Comparison of ENCODE assay signal across 19 cellular contexts in genomic region chr9:125099816-125100215, GRCh38. TPM values are rescaled to one million over a fixed set of nuclear protein-coding genes. Genes with fewer than 3 reads are reported as not detected.
DNase-seq lines count a peak whose midpoint lies in the region; TF ChIP-seq lines count a peak whose summit lies in the region.
"Had no signal": no experiment of that assay in that cellular context is flagged by ENCODE, and none has a peak within 500 bp of the region (broad histone marks: within the 10 kb centered on the region; RNA-seq: fewer than 3 reads in every experiment).

No MANE protein-coding gene starts in this region.

- H3K36me3 Mint-ChIP-seq in brain, result peaks cover 20% of the 10 kb centered on the region

- H3K27ac ChIP-seq in skeletal muscle tissue (ENCODE audit: low read depth, low read length), result peak overlapping the region; percentile 57

- H3K9me3 Mint-ChIP-seq in brain, result peaks cover 2 to 11% (median 9%) of the 10 kb centered on the region in 5 experiments

- no peaks in the 10 kb centered on the region for H3K36me3 ChIP-seq in skeletal muscle tissue (ENCODE audit: control insufficient read depth in 3 of 3, insufficient read depth in 3 of 3, low read length in 3 of 3)
- H3K36me3 ChIP-seq: HAP-1 had no signal

- peak overlapping the region in 3 of 5 experiments; percentile 5 to 92 (median 89) for H3K27ac Mint-ChIP-seq in brain

- DNase-seq in DMS79 treated with DMSO at 0.1 percent for 48 hours (lab: John Stamatoyannopoulos, UW) (peak; percentile 55), NCI-H1105 (lab: John Stamatoyannopoulos, UW) (peak; percentile 56), T-helper 1 cell (no peak), NCI-H146 (lab: John Stamatoyannopoulos, UW) (no peak)
- no peak for DNase-seq in activated CD4-positive, alpha-beta T cell treated with anti-CD3 and anti-CD28 coated beads for 4 hours
- DNase-seq: Calu3; CD4-positive, CD25-positive, alpha-beta regulatory T cell; DND-41; GDM1; Kasumi-1; NCI-H1417 treated with DMSO at 0.1 percent for 48 hours; NCI-H510A; NCI-H82; SW 1271 had no signal

- no peaks in the 10 kb centered on the region for H3K9me3 ChIP-seq in skeletal muscle tissue (ENCODE audit: control insufficient read depth in 3 of 3, low read length in 3 of 3)
- H3K9me3 ChIP-seq: HAP-1 had no signal

- no peak overlapping the region for H3K4me3 ChIP-seq in skeletal muscle tissue (ENCODE audit: low read length in 3 of 3)
- H3K4me3 ChIP-seq: GM12878, HAP-1 had no signal

- no peaks in the 10 kb centered on the region for H3K27me3 Mint-ChIP-seq in brain
- H3K27me3 Mint-ChIP-seq: CD4-positive, CD25-positive, alpha-beta regulatory T cell; IgD-negative memory B cell had no signal

- peaks cover 46% of the 10 kb centered on the region for H3K4me1 Mint-ChIP-seq in brain

- no peak overlapping the region for H3K4me3 Mint-ChIP-seq in brain
- H3K4me3 Mint-ChIP-seq: CD4-positive, CD25-positive, alpha-beta regulatory T cell; IgD-negative memory B cell had no signal

- H3K27me3 ChIP-seq in skeletal muscle tissue (ENCODE audit: control insufficient read depth in 3 of 3, insufficient read depth in 3 of 3, low read length in 3 of 3), result no peaks in the 10 kb centered on the region

- H3K9ac ChIP-seq in skeletal muscle tissue (ENCODE audit: low read depth in 1 of 3, low read length in 3 of 3), result no peak overlapping the region

- TF ChIP-seq CTCF in brain (conservative IDR thresholded peaks at IDR 0.05), result no peak

- H3K4me1 ChIP-seq in skeletal muscle tissue (ENCODE audit: control insufficient read depth in 3 of 3, insufficient read depth in 3 of 3, low read length in 3 of 3), result peaks cover 11 to 31% (median 16%) of the 10 kb centered on the region in 3 donors
- H3K4me1 ChIP-seq: HAP-1 had no signal

RNA-seq across cellular contexts. Expression of gene SCAI, which starts 43.5 kb away (rescaled TPM):
- 2.8 TPM for polyA plus RNA-seq in brain (ENCODE audit: insufficient read depth, low read depth, low replicate concordance)
- total RNA-seq in skeletal muscle tissue, result 14.6 TPM

Comparison
In these comparisons a context has a peak if more than half of its experiments do, and no peak if none do; other contexts are left out.
1. DNase-seq: peak in DMS79 treated with DMSO at 0.1 percent for 48 hours (single experiment) and NCI-H1105 (single experiment); none in T-helper 1 cell (0 of 5), activated CD4-positive, alpha-beta T cell treated with anti-CD3 and anti-CD28 coated beads for 4 hours (0 of 2) and NCI-H146 (single experiment).